1 cellular context compared by ENCODE assay signal in the genomic region with DNA sequence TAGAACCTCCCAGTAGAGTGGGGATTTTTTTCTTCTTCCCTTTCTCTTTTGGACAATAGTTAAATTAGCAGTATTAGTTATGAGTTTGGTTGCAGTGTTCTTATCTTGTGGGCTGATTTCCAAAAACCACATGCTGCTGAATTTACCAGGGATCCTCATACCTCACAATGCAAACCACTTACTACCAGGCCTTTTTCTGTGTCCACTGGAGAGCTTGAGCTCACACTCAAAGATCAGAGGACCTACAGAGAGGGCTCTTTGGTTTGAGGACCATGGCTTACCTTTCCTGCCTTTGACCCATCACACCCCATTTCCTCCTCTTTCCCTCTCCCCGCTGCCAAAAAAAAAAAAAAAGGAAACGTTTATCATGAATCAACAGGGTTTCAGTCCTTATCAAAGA.
TF ChIP-seq lines count a peak whose summit lies in the region.

No MANE protein-coding gene starts in this region.

TF ChIP-seq in HepG2, 621 proteins besides CTCF, POLR2A, EP300 and RAD21:
- TF ChIP-seq ZNF124 (CRISPR knock-in tag; IDR thresholded peaks at IDR 0.05) (no peak), ARNT2 (CRISPR knock-in tag; IDR thresholded peaks at IDR 0.05; ENCODE audit: low read depth) (no peak), NR2C2 (CRISPR knock-in tag; IDR thresholded peaks at IDR 0.05; ENCODE audit: borderline replicate concordance) (no peak), NFYC (CRISPR knock-in tag; IDR thresholded peaks at IDR 0.05) (no peak), RAD51 (IDR thresholded peaks at IDR 0.05; ENCODE audit: borderline replicate concordance) (no peak), ZNF850 (CRISPR knock-in tag; conservative IDR thresholded peaks at IDR 0.05) (no peak), RNF2 (conservative IDR thresholded peaks at IDR 0.05; ENCODE audit: low read depth) (no peak), GTF3A (CRISPR knock-in tag; conservative IDR thresholded peaks at IDR 0.05) (no peak), ZNF274 (CRISPR knock-in tag; IDR thresholded peaks at IDR 0.05) (no peak), ZMAT3 (CRISPR knock-in tag; conservative IDR thresholded peaks at IDR 0.05) (no peak), ZNF317 (CRISPR knock-in tag; IDR thresholded peaks at IDR 0.05) (no peak), ZFP37 (CRISPR knock-in tag; IDR thresholded peaks at IDR 0.05; ENCODE audit: borderline replicate concordance) (no peak), POGZ (CRISPR knock-in tag; IDR thresholded peaks at IDR 0.05) (no peak)
- TF ChIP-seq, protein P1, sequence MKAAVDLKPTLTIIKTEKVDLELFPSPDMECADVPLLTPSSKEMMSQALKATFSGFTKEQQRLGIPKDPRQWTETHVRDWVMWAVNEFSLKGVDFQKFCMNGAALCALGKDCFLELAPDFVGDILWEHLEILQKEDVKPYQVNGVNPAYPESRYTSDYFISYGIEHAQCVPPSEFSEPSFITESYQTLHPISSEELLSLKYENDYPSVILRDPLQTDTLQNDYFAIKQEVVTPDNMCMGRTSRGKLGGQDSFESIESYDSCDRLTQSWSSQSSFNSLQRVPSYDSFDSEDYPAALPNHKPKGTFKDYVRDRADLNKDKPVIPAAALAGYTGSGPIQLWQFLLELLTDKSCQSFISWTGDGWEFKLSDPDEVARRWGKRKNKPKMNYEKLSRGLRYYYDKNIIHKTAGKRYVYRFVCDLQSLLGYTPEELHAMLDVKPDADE (CRISPR knock-in tag; IDR thresholded peaks at IDR 0.05) = no peak
- TF ChIP-seq, protein P2, sequence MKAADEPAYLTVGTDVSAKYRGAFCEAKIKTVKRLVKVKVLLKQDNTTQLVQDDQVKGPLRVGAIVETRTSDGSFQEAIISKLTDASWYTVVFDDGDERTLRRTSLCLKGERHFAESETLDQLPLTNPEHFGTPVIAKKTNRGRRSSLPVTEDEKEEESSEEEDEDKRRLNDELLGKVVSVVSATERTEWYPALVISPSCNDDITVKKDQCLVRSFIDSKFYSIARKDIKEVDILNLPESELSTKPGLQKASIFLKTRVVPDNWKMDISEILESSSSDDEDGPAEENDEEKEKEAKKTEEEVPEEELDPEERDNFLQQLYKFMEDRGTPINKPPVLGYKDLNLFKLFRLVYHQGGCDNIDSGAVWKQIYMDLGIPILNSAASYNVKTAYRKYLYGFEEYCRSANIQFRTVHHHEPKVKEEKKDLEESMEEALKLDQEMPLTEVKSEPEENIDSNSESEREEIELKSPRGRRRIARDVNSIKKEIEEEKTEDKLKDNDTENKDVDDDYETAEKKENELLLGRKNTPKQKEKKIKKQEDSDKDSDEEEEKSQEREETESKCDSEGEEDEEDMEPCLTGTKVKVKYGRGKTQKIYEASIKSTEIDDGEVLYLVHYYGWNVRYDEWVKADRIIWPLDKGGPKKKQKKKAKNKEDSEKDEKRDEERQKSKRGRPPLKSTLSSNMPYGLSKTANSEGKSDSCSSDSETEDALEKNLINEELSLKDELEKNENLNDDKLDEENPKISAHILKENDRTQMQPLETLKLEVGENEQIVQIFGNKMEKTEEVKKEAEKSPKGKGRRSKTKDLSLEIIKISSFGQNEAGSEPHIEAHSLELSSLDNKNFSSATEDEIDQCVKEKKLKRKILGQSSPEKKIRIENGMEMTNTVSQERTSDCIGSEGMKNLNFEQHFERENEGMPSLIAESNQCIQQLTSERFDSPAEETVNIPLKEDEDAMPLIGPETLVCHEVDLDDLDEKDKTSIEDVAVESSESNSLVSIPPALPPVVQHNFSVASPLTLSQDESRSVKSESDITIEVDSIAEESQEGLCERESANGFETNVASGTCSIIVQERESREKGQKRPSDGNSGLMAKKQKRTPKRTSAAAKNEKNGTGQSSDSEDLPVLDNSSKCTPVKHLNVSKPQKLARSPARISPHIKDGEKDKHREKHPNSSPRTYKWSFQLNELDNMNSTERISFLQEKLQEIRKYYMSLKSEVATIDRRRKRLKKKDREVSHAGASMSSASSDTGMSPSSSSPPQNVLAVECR (CRISPR knock-in tag; IDR thresholded peaks at IDR 0.05; ENCODE audit: borderline replicate concordance) = no peak
- TF ChIP-seq, protein P3, sequence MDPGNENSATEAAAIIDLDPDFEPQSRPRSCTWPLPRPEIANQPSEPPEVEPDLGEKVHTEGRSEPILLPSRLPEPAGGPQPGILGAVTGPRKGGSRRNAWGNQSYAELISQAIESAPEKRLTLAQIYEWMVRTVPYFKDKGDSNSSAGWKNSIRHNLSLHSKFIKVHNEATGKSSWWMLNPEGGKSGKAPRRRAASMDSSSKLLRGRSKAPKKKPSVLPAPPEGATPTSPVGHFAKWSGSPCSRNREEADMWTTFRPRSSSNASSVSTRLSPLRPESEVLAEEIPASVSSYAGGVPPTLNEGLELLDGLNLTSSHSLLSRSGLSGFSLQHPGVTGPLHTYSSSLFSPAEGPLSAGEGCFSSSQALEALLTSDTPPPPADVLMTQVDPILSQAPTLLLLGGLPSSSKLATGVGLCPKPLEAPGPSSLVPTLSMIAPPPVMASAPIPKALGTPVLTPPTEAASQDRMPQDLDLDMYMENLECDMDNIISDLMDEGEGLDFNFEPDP (CRISPR knock-in tag; conservative IDR thresholded peaks at IDR 0.05) = no peak
- TF ChIP-seq, protein P4, sequence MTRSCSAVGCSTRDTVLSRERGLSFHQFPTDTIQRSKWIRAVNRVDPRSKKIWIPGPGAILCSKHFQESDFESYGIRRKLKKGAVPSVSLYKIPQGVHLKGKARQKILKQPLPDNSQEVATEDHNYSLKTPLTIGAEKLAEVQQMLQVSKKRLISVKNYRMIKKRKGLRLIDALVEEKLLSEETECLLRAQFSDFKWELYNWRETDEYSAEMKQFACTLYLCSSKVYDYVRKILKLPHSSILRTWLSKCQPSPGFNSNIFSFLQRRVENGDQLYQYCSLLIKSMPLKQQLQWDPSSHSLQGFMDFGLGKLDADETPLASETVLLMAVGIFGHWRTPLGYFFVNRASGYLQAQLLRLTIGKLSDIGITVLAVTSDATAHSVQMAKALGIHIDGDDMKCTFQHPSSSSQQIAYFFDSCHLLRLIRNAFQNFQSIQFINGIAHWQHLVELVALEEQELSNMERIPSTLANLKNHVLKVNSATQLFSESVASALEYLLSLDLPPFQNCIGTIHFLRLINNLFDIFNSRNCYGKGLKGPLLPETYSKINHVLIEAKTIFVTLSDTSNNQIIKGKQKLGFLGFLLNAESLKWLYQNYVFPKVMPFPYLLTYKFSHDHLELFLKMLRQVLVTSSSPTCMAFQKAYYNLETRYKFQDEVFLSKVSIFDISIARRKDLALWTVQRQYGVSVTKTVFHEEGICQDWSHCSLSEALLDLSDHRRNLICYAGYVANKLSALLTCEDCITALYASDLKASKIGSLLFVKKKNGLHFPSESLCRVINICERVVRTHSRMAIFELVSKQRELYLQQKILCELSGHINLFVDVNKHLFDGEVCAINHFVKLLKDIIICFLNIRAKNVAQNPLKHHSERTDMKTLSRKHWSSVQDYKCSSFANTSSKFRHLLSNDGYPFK (CRISPR knock-in tag; IDR thresholded peaks at IDR 0.05; ENCODE audit: borderline replicate concordance) = no peak
